In the genomic region with DNA sequence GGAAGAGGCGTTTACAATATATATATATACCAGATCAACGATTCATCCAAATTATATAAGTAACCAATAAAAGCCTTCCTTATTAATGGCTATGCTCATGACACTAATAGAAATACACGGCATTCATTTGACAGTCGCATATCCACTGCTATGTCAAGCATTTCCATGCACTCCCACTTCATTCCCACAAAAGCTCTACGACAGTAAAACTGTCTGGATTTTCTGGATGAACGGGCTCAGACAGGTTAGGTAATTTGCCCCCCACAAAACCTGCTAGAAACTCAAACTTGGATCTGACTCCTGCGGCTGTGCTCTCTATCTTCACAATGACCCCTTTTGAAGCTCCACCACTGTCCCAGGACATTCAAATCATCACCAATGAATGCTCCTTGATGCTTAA, we compare ENCODE assay signal across 15 cellular contexts. TPM values are rescaled to one million over a fixed set of nuclear protein-coding genes. Genes with fewer than 3 reads are reported as not detected.
A peak's percentile ranks its signal among the peaks of the same experiment; 100 is the strongest.
DNase-seq lines count a peak whose midpoint lies in the region; ATAC-seq and TF ChIP-seq lines count a peak whose summit lies in the region.
"Had no signal": no experiment of that assay in that cellular context is flagged by ENCODE, and none has a peak within 500 bp of the region (broad histone marks: within the 10 kb centered on the region; RNA-seq: fewer than 3 reads in every experiment).

No MANE protein-coding gene starts in this region.

- H3K4me2 ChIP-seq in GM23338: no peak overlapping the region

- peaks cover 54% of the 10 kb centered on the region for H3K4me1 ChIP-seq in GM23338 (ENCODE audit: insufficient read depth)

- H2AFZ ChIP-seq in GM23338: no peak overlapping the region
- H2AFZ ChIP-seq: GM23248 had no signal

- H3K79me2 ChIP-seq in GM23338 (replicated peaks; ENCODE audit: insufficient read depth): peaks cover 90% of the 10 kb centered on the region

- CTCF ChIA-PET in T-cell (lab: Charles Lee): no interaction called here

- H3K27ac Mint-ChIP-seq in GM23338 (peak overlapping the region; percentile 80), T-cell (no peak overlapping the region)
- H3K27ac Mint-ChIP-seq: B cell; CD8-positive, alpha-beta T cell had no signal

- H3F3A ChIP-seq in GM23338 (replicated peaks; ENCODE audit: low read depth): peaks cover 4% of the 10 kb centered on the region

- H3K4me3 Mint-ChIP-seq in GM23338: no peak overlapping the region
- no peak overlapping the region for H3K4me3 Mint-ChIP-seq in T-cell
- H3K4me3 Mint-ChIP-seq: B cell; CD8-positive, alpha-beta T cell had no signal

- H3K27me3 ChIP-seq in GM23338 (ENCODE audit: insufficient read depth): no peaks in the 10 kb centered on the region
- H3K27me3 ChIP-seq: BLaER1 treated with 17β-estradiol and CSF1 and Interleukin-3, amounts not matched to agents 10 nM and 100 nM had no signal

- H3K9me3 Mint-ChIP-seq in GM23338: no peaks in the 10 kb centered on the region
- H3K9me3 Mint-ChIP-seq in T-cell: no peaks in the 10 kb centered on the region
- H3K9me3 Mint-ChIP-seq: CD8-positive, alpha-beta T cell had no signal

- no peaks in the 10 kb centered on the region for H3K9me2 ChIP-seq in GM23338 (ENCODE audit: insufficient read depth)

- DNase-seq in GM23338 (ENCODE audit: low spot score) (no peak), epithelial cell of proximal tubule (ENCODE audit: low read depth) (peak; percentile 20), kidney tubule cell (ENCODE audit: low spot score) (peak; percentile 85), putamen (ENCODE audit: low spot score) (peak; percentile 15), NK-92 (lab: John Stamatoyannopoulos, UW; ENCODE audit: unreplicated experiment) (no peak), NCI-H526 (lab: John Stamatoyannopoulos, UW) (no peak), T-cell (no peak)
- DNase-seq: CD8-positive, alpha-beta T cell; DMS 273 treated with DMSO at 0.1 percent for 48 hours; DMS53; GM23248; HCEC 1CT had no signal

- H3K4me3 ChIP-seq in GM23338 (no peak overlapping the region), epithelial cell of proximal tubule (ENCODE audit: low read depth, low read length) (no peak overlapping the region)
- H3K4me3 ChIP-seq: BLaER1 treated with 17β-estradiol and CSF1 and Interleukin-3, amounts not matched to agents 10 nM and 100 nM; GM23248 had no signal

- H3K27ac ChIP-seq in GM23338 (ENCODE audit: low read depth): no peak overlapping the region
- H3K27ac ChIP-seq: BLaER1 treated with 17β-estradiol and CSF1 and Interleukin-3, amounts not matched to agents 10 nM and 100 nM; GM23248 had no signal

- peaks cover 30% of the 10 kb centered on the region for H4K20me1 ChIP-seq in GM23338 (replicated peaks; ENCODE audit: insufficient read depth)

- H3K27me3 Mint-ChIP-seq in GM23338 (ENCODE audit: insufficient read depth, low read depth, poor library complexity) (peaks cover 11% of the 10 kb centered on the region), T-cell (no peaks in the 10 kb centered on the region)
- H3K27me3 Mint-ChIP-seq: B cell had no signal

- peaks cover 39% of the 10 kb centered on the region for H3K4me1 Mint-ChIP-seq in GM23338
- H3K4me1 Mint-ChIP-seq in T-cell: peaks cover 15 to 27% (median 19%) of the 10 kb centered on the region in 3 donors

- POLR2A ChIA-PET in T-cell (lab: Charles Lee): no interaction called here

- no peak for TF ChIP-seq CTCF in GM23338 (conservative IDR thresholded peaks at IDR 0.05; ENCODE audit: low read depth in 2 of 2)
- TF ChIP-seq CTCF in epithelial cell of proximal tubule (conservative IDR thresholded peaks at IDR 0.05; ENCODE audit: low read depth, low read length): no peak

- H3K36me3 Mint-ChIP-seq in GM23338 (ENCODE audit: low read depth): peaks cover 12% of the 10 kb centered on the region; the same call in 2 of the 3 replicates
- peaks cover 8% of the 10 kb centered on the region for H3K36me3 Mint-ChIP-seq in T-cell

- no peaks in the 10 kb centered on the region; the same call in 1 of the 2 replicates for H3K36me3 ChIP-seq in GM23338 (ENCODE audit: insufficient read depth)

- ATAC-seq in GM23338 (no peak), GM19351 (IDR thresholded peaks at IDR 0.05; ENCODE audit: unreplicated experiment) (no peak), T-cell (replicated peaks in 1 of 4) (no peak)
- ATAC-seq: CD8-positive, alpha-beta T cell had no signal

TF ChIP-seq in GM23338, 12 proteins besides CTCF, POLR2A, EP300 and RAD21 (continues in another document):
- no peak for TF ChIP-seq POLR2AphosphoS5 (IDR thresholded peaks at IDR 0.05; ENCODE audit: low read depth)
- TF ChIP-seq NANOG (IDR thresholded peaks at IDR 0.05; ENCODE audit: borderline replicate concordance): no peak
- no peak for TF ChIP-seq EZH2phosphoT487 (IDR thresholded peaks at IDR 0.05; ENCODE audit: unreplicated experiment)
- TF ChIP-seq, protein P1, sequence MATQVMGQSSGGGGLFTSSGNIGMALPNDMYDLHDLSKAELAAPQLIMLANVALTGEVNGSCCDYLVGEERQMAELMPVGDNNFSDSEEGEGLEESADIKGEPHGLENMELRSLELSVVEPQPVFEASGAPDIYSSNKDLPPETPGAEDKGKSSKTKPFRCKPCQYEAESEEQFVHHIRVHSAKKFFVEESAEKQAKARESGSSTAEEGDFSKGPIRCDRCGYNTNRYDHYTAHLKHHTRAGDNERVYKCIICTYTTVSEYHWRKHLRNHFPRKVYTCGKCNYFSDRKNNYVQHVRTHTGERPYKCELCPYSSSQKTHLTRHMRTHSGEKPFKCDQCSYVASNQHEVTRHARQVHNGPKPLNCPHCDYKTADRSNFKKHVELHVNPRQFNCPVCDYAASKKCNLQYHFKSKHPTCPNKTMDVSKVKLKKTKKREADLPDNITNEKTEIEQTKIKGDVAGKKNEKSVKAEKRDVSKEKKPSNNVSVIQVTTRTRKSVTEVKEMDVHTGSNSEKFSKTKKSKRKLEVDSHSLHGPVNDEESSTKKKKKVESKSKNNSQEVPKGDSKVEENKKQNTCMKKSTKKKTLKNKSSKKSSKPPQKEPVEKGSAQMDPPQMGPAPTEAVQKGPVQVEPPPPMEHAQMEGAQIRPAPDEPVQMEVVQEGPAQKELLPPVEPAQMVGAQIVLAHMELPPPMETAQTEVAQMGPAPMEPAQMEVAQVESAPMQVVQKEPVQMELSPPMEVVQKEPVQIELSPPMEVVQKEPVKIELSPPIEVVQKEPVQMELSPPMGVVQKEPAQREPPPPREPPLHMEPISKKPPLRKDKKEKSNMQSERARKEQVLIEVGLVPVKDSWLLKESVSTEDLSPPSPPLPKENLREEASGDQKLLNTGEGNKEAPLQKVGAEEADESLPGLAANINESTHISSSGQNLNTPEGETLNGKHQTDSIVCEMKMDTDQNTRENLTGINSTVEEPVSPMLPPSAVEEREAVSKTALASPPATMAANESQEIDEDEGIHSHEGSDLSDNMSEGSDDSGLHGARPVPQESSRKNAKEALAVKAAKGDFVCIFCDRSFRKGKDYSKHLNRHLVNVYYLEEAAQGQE (IDR thresholded peaks at IDR 0.05; ENCODE audit: unreplicated experiment): no peak
- TF ChIP-seq CREB1 (CRISPR knock-in tag; IDR thresholded peaks at IDR 0.05; ENCODE audit: low read depth): no peak
- TF ChIP-seq EZH2 (IDR thresholded peaks at IDR 0.05; ENCODE audit: low read depth, unreplicated experiment): no peak

RNA-seq across cellular contexts. Expression of a gene that starts 11.4 kb away (rescaled TPM):
- total RNA-seq in GM23338 (2014; rRNA removed; shearing (Covaris generic)): 67.2 and 69.8 TPM in 2 replicates
- 48.4 and 51.7 TPM in 2 replicates for polyA plus RNA-seq in GM23338 (2016; fragmentation: Nextera tagmentation; extraction: Ambion mirVana)
- total RNA-seq in epithelial cell of proximal tubule (32.8 and 41.3 TPM in 2 replicates), T-cell (10 to 100 TPM; 38.5 to 45.2 (median 42.1) TPM)

Comparison
In these comparisons a context has a peak if more than half of its experiments do, and no peak if none do; other contexts are left out.
1. DNase-seq: peak in epithelial cell of proximal tubule (single experiment), kidney tubule cell (single experiment) and putamen (single experiment); none in GM23338 (single experiment), NK-92 (single experiment), NCI-H526 (0 of 2) and T-cell (0 of 34).